8 cellular contexts compared by ENCODE assay signal in the genomic region with DNA sequence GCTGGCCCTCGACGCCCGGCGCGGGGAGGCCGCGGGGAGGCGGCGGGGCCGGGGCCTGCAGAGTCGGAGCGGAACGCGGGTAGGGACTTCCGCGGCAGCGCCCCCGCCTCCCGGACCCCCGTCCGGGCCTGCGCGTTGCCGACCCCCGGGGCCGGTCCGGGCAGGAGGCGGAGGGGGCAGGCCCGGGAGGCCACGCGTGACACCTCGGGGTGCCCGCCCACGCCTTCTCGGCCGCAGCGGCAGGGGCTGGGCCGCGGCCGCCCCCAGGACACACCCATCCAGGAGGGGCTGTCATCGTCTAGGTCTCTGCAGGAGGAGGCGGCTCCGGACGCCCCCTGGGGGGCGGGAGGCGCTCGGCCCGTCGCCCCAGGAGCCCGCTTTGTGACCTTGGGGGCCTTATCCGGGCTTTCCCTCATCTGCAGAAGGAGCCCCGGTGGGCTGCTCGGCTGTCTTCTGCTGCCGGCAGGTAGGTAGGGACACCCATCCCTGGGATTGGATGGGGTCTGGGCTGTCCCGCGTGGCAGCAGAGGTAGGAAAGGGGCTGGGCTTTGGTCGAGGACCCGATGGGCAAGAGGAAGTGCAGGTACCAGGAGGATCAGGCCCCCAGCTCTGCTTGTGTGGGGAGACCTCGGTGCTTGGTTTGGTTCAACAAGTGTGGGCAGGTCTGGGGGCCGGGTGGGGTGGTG. TPM values are rescaled to one million over a fixed set of nuclear protein-coding genes. Genes with fewer than 3 reads are reported as not detected.
A peak's percentile ranks its signal among the peaks of the same experiment; 100 is the strongest.
DNase-seq lines count a peak whose midpoint lies in the region; ATAC-seq, FAIRE-seq and TF ChIP-seq lines count a peak whose summit lies in the region.

No MANE protein-coding gene starts in this region.

- TF ChIP-seq CTCF in AG04450 (IDR thresholded peaks at IDR 0.05; ENCODE audit: low read depth, low read length): peak; percentile 43
- TF ChIP-seq CTCF in OCI-LY1 (IDR thresholded peaks at IDR 0.05; ENCODE audit: low read length): peak; percentile 48

- no peaks in the 10 kb centered on the region for H3K27me3 ChIP-seq in AG04450 (ENCODE audit: control insufficient read depth, insufficient read depth, low read length)
- no peaks in the 10 kb centered on the region for H3K27me3 ChIP-seq in OCI-LY1 (ENCODE audit: insufficient read depth, low read length)

- H3K9ac ChIP-seq in OCI-LY1 (ENCODE audit: low read length): peak overlapping the region; percentile 55

- DNase-seq in AG04450 (ENCODE audit: low read depth, low spot score) (no peak), GM18507 (ENCODE audit: extremely low spot score, insufficient read length, low read depth) (peak; percentile 78), activated T-helper 1 cell treated with Interleukin-2 at 50 U/mL for 16 hours (ENCODE audit: low read depth) (peak; percentile 37), glomerular visceral epithelial cell (ENCODE audit: extremely low spot score) (peak; percentile 46), retina (peak; percentile 32), GOT3 (lab: John Stamatoyannopoulos, UW) (no peak)

- ATAC-seq in HG02973 (IDR thresholded peaks at IDR 0.05; ENCODE audit: unreplicated experiment): peak; percentile 78

- peak overlapping the region; percentile 68 for H3K4me2 ChIP-seq in OCI-LY1 (ENCODE audit: low read length)

- peak overlapping the region; percentile 71 for H3K4me3 ChIP-seq in AG04450 (ENCODE audit: low read depth, low read length)
- H3K4me3 ChIP-seq in OCI-LY1 (ENCODE audit: low read depth, low read length, poor library complexity, severe bottlenecking): peak overlapping the region; percentile 63

- no peaks in the 10 kb centered on the region for H4K20me1 ChIP-seq in OCI-LY1 (ENCODE audit: insufficient read depth, low read length)

- peaks cover 36% of the 10 kb centered on the region for H3K36me3 ChIP-seq in OCI-LY1 (ENCODE audit: insufficient read depth, low read length)

- no peaks in the 10 kb centered on the region for H3K79me2 ChIP-seq in OCI-LY1 (ENCODE audit: insufficient read depth, low read length)

- no peaks in the 10 kb centered on the region for H3K9me2 ChIP-seq in OCI-LY1 (ENCODE audit: low read depth, low read length)

- peak; percentile 54 for FAIRE-seq in GM18507 (lab: Jason Lieb, UNC)

- H3K27ac ChIP-seq in AG04450 (ENCODE audit: low read depth, low read length): no peak overlapping the region
- H3K27ac ChIP-seq in OCI-LY1 (ENCODE audit: low read depth, low read length, poor library complexity, severe bottlenecking): peak overlapping the region; percentile 12

- H3K4me1 ChIP-seq in OCI-LY1 (ENCODE audit: insufficient read depth, low read length, severe bottlenecking): peaks cover 17% of the 10 kb centered on the region

- H2AFZ ChIP-seq in OCI-LY1 (ENCODE audit: low read length): no peak overlapping the region

- peaks cover 3% of the 10 kb centered on the region; the same call in 1 of the 2 replicates for H3K9me3 ChIP-seq in AG04450 (ENCODE audit: control insufficient read depth, insufficient read depth, low read length)
- H3K9me3 ChIP-seq in OCI-LY1 (ENCODE audit: low read length): no peaks in the 10 kb centered on the region

- POLR2A ChIA-PET in AG04450 (lab: Yijun Ruan, JAX): no interaction called here

- no peaks in the 10 kb centered on the region for H3F3A ChIP-seq in OCI-LY1 (ENCODE audit: insufficient read depth, low read length)

- CTCF ChIA-PET in AG04450 (lab: Charles Lee): no interaction called here

RNA-seq across cellular contexts. Expression of a gene that starts 0.6 kb away (rescaled TPM):
- 4.8 and 5.6 TPM in 2 replicates for polyA plus RNA-seq in AG04450 (2011; rRNA removed)
- 8.3 and 10.7 TPM in 2 replicates for polyA minus RNA-seq in AG04450 (2011; rRNA and poly(A)+ RNA removed)

RNA-seq across cellular contexts. Expression of a gene that starts 22.3 kb away (rescaled TPM):
- 5.3 and 6.7 TPM in 2 replicates for polyA plus RNA-seq in AG04450 (2011; rRNA removed)
- 12.0 and 14.1 TPM in 2 replicates for polyA minus RNA-seq in AG04450 (2011; rRNA and poly(A)+ RNA removed)

RNA-seq across cellular contexts. Expression of a gene that starts 47.9 kb away (rescaled TPM):
- 17.1 and 17.6 TPM in 2 replicates for polyA plus RNA-seq in AG04450 (2011; rRNA removed)
- 12.9 and 17.7 TPM in 2 replicates for polyA minus RNA-seq in AG04450 (2011; rRNA and poly(A)+ RNA removed)

Comparison
In these comparisons a context has a peak if more than half of its experiments do, and no peak if none do; other contexts are left out.
1. DNase-seq: peak in GM18507 (single experiment), activated T-helper 1 cell treated with Interleukin-2 at 50 U/mL for 16 hours (single experiment), glomerular visceral epithelial cell (single experiment) and retina (single experiment); none in AG04450 (single experiment) and GOT3 (single experiment).